In genomic region chr16:82995286-82995926, GRCh38 we compare ENCODE assay signal across 19 cellular contexts.
A peak's percentile ranks its signal among the peaks of the same experiment; 100 is the strongest.
DNase-seq lines count a peak whose midpoint lies in the region; ATAC-seq and TF ChIP-seq lines count a peak whose summit lies in the region.
"Had no signal": no experiment of that assay in that cellular context is flagged by ENCODE, and none has a peak within 500 bp of the region (broad histone marks: within the 10 kb centered on the region; RNA-seq: fewer than 3 reads in every experiment).

No MANE protein-coding gene starts in this region.

- H3K4me1 ChIP-seq in ACC112 (ENCODE audit: control insufficient read depth, insufficient read depth, low read length, unreplicated experiment) (peaks cover 3% of the 10 kb centered on the region), Karpas-422 (ENCODE audit: low read length) (peaks cover 42% of the 10 kb centered on the region), colonic mucosa (peaks cover 2% of the 10 kb centered on the region), muscle layer of duodenum (ENCODE audit: control insufficient read depth in 1 of 2, insufficient read depth in 2 of 2, low read length in 2 of 2) (no peaks in the 10 kb centered on the region), testis (no peaks in the 10 kb centered on the region)
- H3K4me1 ChIP-seq: HAP-1, lower lobe of right lung had no signal

- no peaks in the 10 kb centered on the region for H4K20me1 ChIP-seq in Karpas-422 (ENCODE audit: insufficient read depth, low read depth, low read length)

- H3K4me3 Mint-ChIP-seq in stimulated activated memory B cell treated with anti-CD40 and anti-IgM and Interleukin-4, amounts not matched to agents 10 μg/mL and 1 μg/mL and 100 μg/mL, for 72 hours = no peak overlapping the region
- H3K4me3 Mint-ChIP-seq: activated CD4-positive, alpha-beta T cell treated with anti-CD3 and anti-CD28 coated beads, Interleukin-2, amount 10 ng/mL, durations not matched to agents 7 days and 5 days; activated naive CD4-positive, alpha-beta T cell treated with anti-CD3 and anti-CD28 coated beads, Interleukin-2, amount 50 U/mL, for 24 hours; neural crest cell had no signal

- H3K36me3 ChIP-seq in ACC112 (ENCODE audit: insufficient read depth, low read length) (no peaks in the 10 kb centered on the region), Karpas-422 (ENCODE audit: insufficient read depth, low read length) (no peaks in the 10 kb centered on the region), colonic mucosa (no peaks in the 10 kb centered on the region), muscle layer of duodenum (ENCODE audit: control insufficient read depth in 1 of 2, insufficient read depth in 2 of 2, low read length in 2 of 2) (no peaks in the 10 kb centered on the region), testis (ENCODE audit: low read depth, missing control alignments) (no peaks in the 10 kb centered on the region)
- H3K36me3 ChIP-seq: HAP-1, lower lobe of right lung, upper lobe of right lung had no signal

- TF ChIP-seq CTCF in colonic mucosa (IDR thresholded peaks at IDR 0.05) = no peak
- TF ChIP-seq CTCF in testis (IDR thresholded peaks at IDR 0.05) = no peak

- ATAC-seq in stimulated activated memory B cell treated with anti-CD40 and anti-IgM and Interleukin-4, amounts not matched to agents 10 μg/mL and 1 μg/mL and 100 μg/mL, for 72 hours = no peak
- ATAC-seq: lower lobe of right lung had no signal

- H3K9me2 ChIP-seq in Karpas-422 (replicated peaks; ENCODE audit: insufficient read depth, low read length) = no peaks in the 10 kb centered on the region

- peak overlapping the region; percentile 35 for H3K4me3 ChIP-seq in ACC112 (ENCODE audit: low read depth, low read length)
- H3K4me3 ChIP-seq in Karpas-422 (ENCODE audit: low read length) = no peak overlapping the region
- H3K4me3 ChIP-seq in colonic mucosa = no peak overlapping the region
- H3K4me3 ChIP-seq in muscle layer of duodenum (ENCODE audit: low read depth in 1 of 2, low read length in 2 of 2) = no peak overlapping the region
- H3K4me3 ChIP-seq in testis = no peak overlapping the region
- H3K4me3 ChIP-seq: HAP-1, lower lobe of right lung, upper lobe of right lung had no signal

- no peak for TF ChIP-seq POLR2A in testis (IDR thresholded peaks at IDR 0.05)

- no peak overlapping the region for H3K9ac ChIP-seq in Karpas-422 (ENCODE audit: low read length)
- no peak overlapping the region for H3K9ac ChIP-seq in colonic mucosa (ENCODE audit: low read depth in 2 of 2, low read length in 2 of 2)

- H2AFZ ChIP-seq in ACC112 (ENCODE audit: low read length, unreplicated experiment) (peak overlapping the region; percentile 33), Karpas-422 (ENCODE audit: low read length) (peak overlapping the region; percentile 0; the same call in 1 of the 2 replicates)

- H3K27me3 Mint-ChIP-seq in stimulated activated memory B cell treated with anti-CD40 and anti-IgM and Interleukin-4, amounts not matched to agents 10 μg/mL and 1 μg/mL and 100 μg/mL, for 72 hours = no peaks in the 10 kb centered on the region
- H3K27me3 Mint-ChIP-seq: activated CD4-positive, alpha-beta T cell treated with anti-CD3 and anti-CD28 coated beads, Interleukin-2, amount 10 ng/mL, durations not matched to agents 7 days and 5 days; activated naive CD4-positive, alpha-beta T cell treated with anti-CD3 and anti-CD28 coated beads, Interleukin-2, amount 50 U/mL, for 24 hours had no signal

- H3K4me2 ChIP-seq in Karpas-422 (ENCODE audit: low read depth, low read length, poor library complexity, severe bottlenecking) = peak overlapping the region; percentile 30

- WGBS in testis, 2 donors = 82 to 86% methylated on average over 9 of the region's 9 CpGs

- H3K4me1 Mint-ChIP-seq in stimulated activated memory B cell treated with anti-CD40 and anti-IgM and Interleukin-4, amounts not matched to agents 10 μg/mL and 1 μg/mL and 100 μg/mL, for 72 hours = no peaks in the 10 kb centered on the region
- H3K4me1 Mint-ChIP-seq: activated CD4-positive, alpha-beta T cell treated with anti-CD3 and anti-CD28 coated beads, Interleukin-2, amount 10 ng/mL, durations not matched to agents 7 days and 5 days; activated naive CD4-positive, alpha-beta T cell treated with anti-CD3 and anti-CD28 coated beads, Interleukin-2, amount 50 U/mL, for 24 hours; neural crest cell had no signal

- H3K79me2 ChIP-seq in ACC112 (ENCODE audit: control insufficient read depth, insufficient read depth, low read length, unreplicated experiment) (no peaks in the 10 kb centered on the region), Karpas-422 (ENCODE audit: low read length) (no peaks in the 10 kb centered on the region)

- H3K27me3 ChIP-seq in ACC112 (ENCODE audit: insufficient read depth, low read length) (no peaks in the 10 kb centered on the region), Karpas-422 (ENCODE audit: low read length) (no peaks in the 10 kb centered on the region), colonic mucosa (no peaks in the 10 kb centered on the region), muscle layer of duodenum (ENCODE audit: low read depth, low read length) (no peaks in the 10 kb centered on the region), testis (no peaks in the 10 kb centered on the region)
- H3K27me3 ChIP-seq: upper lobe of right lung had no signal

- intact Hi-C loops in colonic mucosa (cut with DNase I) = no loop called here
- intact Hi-C loops in testis (cut with DNase I; ENCODE audit: low total_unique reads) = no loop called here

- DNase-seq in Karpas-422 (no peak), colonic mucosa (peak; percentile 45), iPS-NIHi7 (ENCODE audit: extremely low spot score) (no peak), testis (no peak), midbrain (lab: John Stamatoyannopoulos, UW) (no peak)
- DNase-seq: activated CD4-positive, alpha-beta T cell treated with anti-CD3 and anti-CD28 coated beads, Interleukin-2, amount 10 ng/mL, durations not matched to agents 7 days and 5 days; Caco-2; effector CD4-positive, alpha-beta T cell; lower lobe of right lung; NCI-H2171; NK-92 treated with Interleukin-12 subunit alpha and Interleukin-12 subunit beta, amount 100 ng/mL, for 24 hours; stimulated activated CD4-positive, alpha-beta T cell treated with anti-CD3 and anti-CD28 coated beads, Interleukin-4, amount 100 ng/mL, for 24 hours; upper lobe of right lung had no signal

- H3K9me3 ChIP-seq in Karpas-422 (ENCODE audit: low read length) (no peaks in the 10 kb centered on the region), colonic mucosa (no peaks in the 10 kb centered on the region), muscle layer of duodenum (ENCODE audit: control insufficient read depth in 1 of 2, low read length in 2 of 2) (no peaks in the 10 kb centered on the region), testis (no peaks in the 10 kb centered on the region)
- H3K9me3 ChIP-seq: Caco-2, HAP-1, lower lobe of right lung, upper lobe of right lung had no signal

- peak overlapping the region; percentile 65 for H3K27ac ChIP-seq in ACC112 (ENCODE audit: low read depth, low read length)
- no peak overlapping the region for H3K27ac ChIP-seq in Karpas-422 (ENCODE audit: low read length)
- peak overlapping the region; percentile 66 for H3K27ac ChIP-seq in colonic mucosa
- H3K27ac ChIP-seq in muscle layer of duodenum (ENCODE audit: low read length) = peak overlapping the region; percentile 17
- no peak overlapping the region for H3K27ac ChIP-seq in testis
- H3K27ac ChIP-seq: lower lobe of right lung, upper lobe of right lung had no signal

- H3K9me3 Mint-ChIP-seq in stimulated activated memory B cell treated with anti-CD40 and anti-IgM and Interleukin-4, amounts not matched to agents 10 μg/mL and 1 μg/mL and 100 μg/mL, for 72 hours = no peaks in the 10 kb centered on the region
- H3K9me3 Mint-ChIP-seq: activated CD4-positive, alpha-beta T cell treated with anti-CD3 and anti-CD28 coated beads, Interleukin-2, amount 10 ng/mL, durations not matched to agents 7 days and 5 days; neural crest cell had no signal

- H3K36me3 Mint-ChIP-seq in stimulated activated memory B cell treated with anti-CD40 and anti-IgM and Interleukin-4, amounts not matched to agents 10 μg/mL and 1 μg/mL and 100 μg/mL, for 72 hours = no peaks in the 10 kb centered on the region
- H3K36me3 Mint-ChIP-seq: activated naive CD4-positive, alpha-beta T cell treated with anti-CD3 and anti-CD28 coated beads, Interleukin-2, amount 50 U/mL, for 24 hours had no signal

- H3K27ac Mint-ChIP-seq in stimulated activated memory B cell treated with anti-CD40 and anti-IgM and Interleukin-4, amounts not matched to agents 10 μg/mL and 1 μg/mL and 100 μg/mL, for 72 hours = no peak overlapping the region
- H3K27ac Mint-ChIP-seq: activated CD4-positive, alpha-beta T cell treated with anti-CD3 and anti-CD28 coated beads, Interleukin-2, amount 10 ng/mL, durations not matched to agents 7 days and 5 days; activated naive CD4-positive, alpha-beta T cell treated with anti-CD3 and anti-CD28 coated beads, Interleukin-2, amount 50 U/mL, for 24 hours had no signal

Comparison
In these comparisons a context has a peak if more than half of its experiments do, and no peak if none do; other contexts are left out.
1. H3K27ac ChIP-seq: peak in ACC112 (single experiment), colonic mucosa (single experiment) and muscle layer of duodenum (single experiment); none in Karpas-422 (single experiment) and testis (0 of 2).